In genomic region chr2:33607905-33608304, GRCh38 we compare ENCODE assay signal across 7 cellular contexts.
"Had no signal": no experiment of that assay in that cellular context is flagged by ENCODE, and none has a peak within 500 bp of the region (broad histone marks: within the 10 kb centered on the region; RNA-seq: fewer than 3 reads in every experiment).

No MANE protein-coding gene starts in this region.

- ATAC-seq: naive thymus-derived CD8-positive, alpha-beta T cell; stimulated activated naive CD8-positive, alpha-beta T cell treated with anti-CD3 and anti-CD28 coated beads, Interleukin-15, Interleukin-2, amounts not matched to agents 100 U/mL and 50 U/mL, for 24 hours had no signal

- DNase-seq: activated CD4-positive, alpha-beta T cell treated with anti-CD3 and anti-CD28 coated beads, Interleukin-2, amount 50 U/mL, for 1 hour; activated effector memory CD4-positive, alpha-beta T cell treated with anti-CD3 and anti-CD28 coated beads, Interleukin-2, amount 50 U/mL, for 16 hours; activated T-cell treated with anti-CD3 and anti-CD28 coated beads, Interleukin-2, amount 50 U/mL, for 1 hour; naive thymus-derived CD8-positive, alpha-beta T cell; stimulated activated CD4-positive, alpha-beta T cell treated with anti-CD3 and anti-CD28 coated beads, Interleukin-4, amount 100 ng/mL, for 1 hour; stimulated activated CD8-positive, alpha-beta memory T cell treated with anti-CD3 and anti-CD28 coated beads, Interleukin-4, amount 100 ng/mL, for 48 hours; stimulated activated naive CD8-positive, alpha-beta T cell treated with anti-CD3 and anti-CD28 coated beads, Interleukin-15, Interleukin-2, amounts not matched to agents 100 U/mL and 50 U/mL, for 24 hours had no signal
